Comparison of ENCODE assay signal across 11 cellular contexts in the genomic region with DNA sequence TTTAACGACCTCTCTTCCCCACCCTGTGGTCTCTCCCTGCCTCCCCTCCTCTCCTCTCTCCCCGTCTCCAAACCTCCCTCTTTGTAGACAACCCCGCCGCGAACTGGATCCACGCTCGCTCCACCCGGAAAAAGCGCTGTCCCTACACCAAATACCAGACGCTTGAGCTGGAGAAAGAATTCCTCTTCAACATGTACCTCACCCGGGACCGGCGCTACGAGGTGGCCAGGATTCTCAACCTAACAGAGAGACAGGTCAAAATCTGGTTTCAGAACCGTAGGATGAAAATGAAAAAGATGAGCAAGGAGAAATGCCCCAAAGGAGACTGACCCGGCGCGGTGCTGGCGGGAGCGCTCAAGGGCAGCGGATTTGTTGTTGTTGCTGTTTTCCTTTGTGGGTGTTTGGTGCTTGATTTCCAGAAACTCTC. TPM values are rescaled to one million over a fixed set of nuclear protein-coding genes. Genes with fewer than 3 reads are reported as not detected.
A peak's percentile ranks its signal among the peaks of the same experiment; 100 is the strongest.
DNase-seq lines count a peak whose midpoint lies in the region; ATAC-seq and TF ChIP-seq lines count a peak whose summit lies in the region.
"Had no signal": no experiment of that assay in that cellular context is flagged by ENCODE, and none has a peak within 500 bp of the region (broad histone marks: within the 10 kb centered on the region; RNA-seq: fewer than 3 reads in every experiment).

No MANE protein-coding gene starts in this region.

- peaks cover 15% of the 10 kb centered on the region for H3K4me1 ChIP-seq in CD4-positive, CD25-positive, alpha-beta regulatory T cell (ENCODE audit: control insufficient read depth, insufficient read depth, low read length, poor library complexity, severe bottlenecking)
- H3K4me1 ChIP-seq in HUES6 (ENCODE audit: control insufficient read depth, insufficient read depth, low read length) (peaks cover 9% of the 10 kb centered on the region), esophagus muscularis mucosa (peaks cover 16 to 50% (median 32%) of the 10 kb centered on the region in 4 donors), rectal smooth muscle tissue (ENCODE audit: control insufficient read depth, insufficient read depth, low read length) (no peaks in the 10 kb centered on the region)

- H3K27me3 ChIP-seq in CD4-positive, CD25-positive, alpha-beta regulatory T cell (ENCODE audit: control insufficient read depth, insufficient read depth, low read length), result peaks cover 60% of the 10 kb centered on the region
- H3K27me3 ChIP-seq in HUES6 (ENCODE audit: control insufficient read depth, insufficient read depth, low read length) (peaks cover 100% of the 10 kb centered on the region), esophagus muscularis mucosa (peaks cover 10 to 100% (median 82%) of the 10 kb centered on the region in 4 donors), rectal smooth muscle tissue (ENCODE audit: control insufficient read depth, insufficient read depth, low read length) (peaks cover 15% of the 10 kb centered on the region)

- peaks cover 0 to 13% (median 2%) of the 10 kb centered on the region in 7 donors for H3K9me3 Mint-ChIP-seq in CD4-positive, CD25-positive, alpha-beta regulatory T cell
- H3K9me3 Mint-ChIP-seq in HFFc6, result no peaks in the 10 kb centered on the region
- H3K9me3 Mint-ChIP-seq: dendritic cell treated with granulocyte-macrophage colony-stimulating factor and Interleukin-4, amounts not matched to agents 40 ng/mL and 50 ng/mL, for 4 days had no signal

- TF ChIP-seq POLR2A in esophagus muscularis mucosa (IDR thresholded peaks at IDR 0.05; ENCODE audit: low read depth) (no peak), GM18505 (IDR thresholded peaks at IDR 0.05; ENCODE audit: borderline replicate concordance, extremely low read depth, insufficient read depth, insufficient read length) (no peak)

- H3K9ac ChIP-seq in HUES6 (ENCODE audit: low read length) (peak overlapping the region; percentile 69), rectal smooth muscle tissue (ENCODE audit: low read length) (no peak overlapping the region)

- DNase-seq in CD4-positive, CD25-positive, alpha-beta regulatory T cell, result no peak
- no peak for DNase-seq in esophagus muscularis mucosa (ENCODE audit: extremely low spot score)
- no peak for DNase-seq in NCI-H1436 (lab: John Stamatoyannopoulos, UW)
- DNase-seq in HFFc6, result no peak
- DNase-seq: heart right ventricle, lower lobe of right lung had no signal

- peaks cover 0 to 5% of the 10 kb centered on the region in 2 experiments for H3K9me3 ChIP-seq in CD4-positive, CD25-positive, alpha-beta regulatory T cell (ENCODE audit: control insufficient read depth in 2 of 2, low read length in 2 of 2)
- H3K9me3 ChIP-seq in HUES6 (ENCODE audit: control insufficient read depth, insufficient read depth, low read depth, low read length) (no peaks in the 10 kb centered on the region), esophagus muscularis mucosa (no peaks in the 10 kb centered on the region)
- H3K9me3 ChIP-seq: heart right ventricle, lower lobe of right lung had no signal

- H3K4me3 Mint-ChIP-seq in CD4-positive, CD25-positive, alpha-beta regulatory T cell, result peak overlapping the region; percentile 15 to 61 (median 40)
- no peak overlapping the region; the same call in 1 of the 2 replicates for H3K4me3 Mint-ChIP-seq in HFFc6

- no peak overlapping the region for H3K4me3 ChIP-seq in CD4-positive, CD25-positive, alpha-beta regulatory T cell (ENCODE audit: low read depth, low read length)
- H3K4me3 ChIP-seq in HUES6 (ENCODE audit: low read depth, low read length), result peak overlapping the region; percentile 57; the same call in 1 of the 2 replicates
- H3K4me3 ChIP-seq in esophagus muscularis mucosa, result peak overlapping the region; percentile 48 to 62 (median 50)
- H3K4me3 ChIP-seq in rectal smooth muscle tissue (ENCODE audit: low read length), result peak overlapping the region; percentile 75

- ATAC-seq in CD4-positive, CD25-positive, alpha-beta regulatory T cell (ENCODE audit: low read depth in 2 of 2), result no peak
- no peak for ATAC-seq in GM18505 (IDR thresholded peaks at IDR 0.05; ENCODE audit: unreplicated experiment)
- ATAC-seq: lower lobe of right lung, sciatic nerve had no signal

- intact Hi-C loops in esophagus muscularis mucosa (cut with DNase I), result no loop called here

- peaks cover 80% of the 10 kb centered on the region for H3K27me3 Mint-ChIP-seq in CD4-positive, CD25-positive, alpha-beta regulatory T cell
- peaks cover 15% of the 10 kb centered on the region for H3K27me3 Mint-ChIP-seq in HFFc6 (ENCODE audit: insufficient read depth)

- H3K36me3 ChIP-seq in CD4-positive, CD25-positive, alpha-beta regulatory T cell (ENCODE audit: control insufficient read depth, insufficient read depth, low read length), result no peaks in the 10 kb centered on the region
- H3K36me3 ChIP-seq in HUES6 (ENCODE audit: control insufficient read depth, insufficient read depth, low read length) (no peaks in the 10 kb centered on the region), esophagus muscularis mucosa (no peaks in the 10 kb centered on the region), rectal smooth muscle tissue (ENCODE audit: control insufficient read depth, insufficient read depth, low read length) (no peaks in the 10 kb centered on the region)
- H3K36me3 ChIP-seq: heart right ventricle, lower lobe of right lung had no signal

- no peak for TF ChIP-seq EP300 in esophagus muscularis mucosa (IDR thresholded peaks at IDR 0.05)

- H3K27ac Mint-ChIP-seq in CD4-positive, CD25-positive, alpha-beta regulatory T cell, result no peak overlapping the region
- H3K27ac Mint-ChIP-seq in HFFc6, result no peak overlapping the region
- H3K27ac Mint-ChIP-seq: dendritic cell treated with granulocyte-macrophage colony-stimulating factor and Interleukin-4, amounts not matched to agents 40 ng/mL and 50 ng/mL, for 4 days had no signal

- H3K4me1 Mint-ChIP-seq in CD4-positive, CD25-positive, alpha-beta regulatory T cell, result peaks cover 9 to 26% (median 17%) of the 10 kb centered on the region in 4 donors
- H3K4me1 Mint-ChIP-seq in HFFc6 (ENCODE audit: low read depth), result peaks cover 22% of the 10 kb centered on the region

- WGBS in esophagus muscularis mucosa, result 13% methylated on average over 21 of the region's 21 CpGs

- peaks cover 1% of the 10 kb centered on the region for H3K36me3 Mint-ChIP-seq in CD4-positive, CD25-positive, alpha-beta regulatory T cell
- H3K36me3 Mint-ChIP-seq in HFFc6 (ENCODE audit: low read depth), result peaks cover 12% of the 10 kb centered on the region

- H3K27ac ChIP-seq in CD4-positive, CD25-positive, alpha-beta regulatory T cell (ENCODE audit: insufficient read depth, low read length, poor library complexity, severe bottlenecking), result no peak overlapping the region
- H3K27ac ChIP-seq in HUES6 (ENCODE audit: low read depth, low read length) (no peak overlapping the region; the same call in 1 of the 2 replicates), esophagus muscularis mucosa (replicated peaks in 1 of 4) (no peak overlapping the region), rectal smooth muscle tissue (ENCODE audit: low read depth, low read length) (no peak overlapping the region)
- H3K27ac ChIP-seq: heart right ventricle, lower lobe of right lung had no signal

- no peak for TF ChIP-seq CTCF in esophagus muscularis mucosa (IDR thresholded peaks at IDR 0.05)
- no peak for TF ChIP-seq CTCF in HFFc6 (IDR thresholded peaks at IDR 0.05)

RNA-seq across cellular contexts. Expression of gene HOXD9, which starts 1.3 kb away (rescaled TPM):
- not detected for total RNA-seq in CD4-positive, CD25-positive, alpha-beta regulatory T cell
- not detected for polyA plus RNA-seq in CD4-positive, CD25-positive, alpha-beta regulatory T cell
- 1 to 10 TPM in 1 of 4 donors, under 1 TPM in 3; 0.83 to 2.2 (median 0.99) TPM for total RNA-seq in esophagus muscularis mucosa
- total RNA-seq in HFFc6 (2021; fragmentation: NEBNext Ultra II Directional; extraction: Animal tissue kit (Norgen Biotek cat#: 25700)), result 1 to 10 TPM; 2.1 to 2.7 (median 2.4) TPM

RNA-seq across cellular contexts. Expression of gene HOXD8, which starts 5.6 kb away (rescaled TPM):
- total RNA-seq in CD4-positive, CD25-positive, alpha-beta regulatory T cell, result not detected
- polyA plus RNA-seq in CD4-positive, CD25-positive, alpha-beta regulatory T cell, result not detected
- total RNA-seq in esophagus muscularis mucosa, result 1 to 10 TPM; 3.7 to 4.8 (median 4.3) TPM
- total RNA-seq in HFFc6 (2021; fragmentation: NEBNext Ultra II Directional; extraction: Animal tissue kit (Norgen Biotek cat#: 25700)), result 1 to 10 TPM; 2.3 to 5.1 (median 4.6) TPM

RNA-seq across cellular contexts. Expression of gene HOXD10, which starts 7.3 kb away (rescaled TPM):
- total RNA-seq in CD4-positive, CD25-positive, alpha-beta regulatory T cell, result not detected
- not detected for polyA plus RNA-seq in CD4-positive, CD25-positive, alpha-beta regulatory T cell
- total RNA-seq in esophagus muscularis mucosa, result under 1 TPM in 2 of 4 donors, not detected in 2; 0.42 to 0.50 TPM
- 10 to 100 TPM; 10.9 to 14.5 (median 12.8) TPM for total RNA-seq in HFFc6 (2021; fragmentation: NEBNext Ultra II Directional; extraction: Animal tissue kit (Norgen Biotek cat#: 25700))
- total RNA-seq: heart right ventricle, lower lobe of right lung had no signal
- polyA plus RNA-seq: heart right ventricle had no signal

RNA-seq across cellular contexts. Expression of gene HOXD11, which starts 16.8 kb away (rescaled TPM):
- not detected for total RNA-seq in CD4-positive, CD25-positive, alpha-beta regulatory T cell
- not detected for polyA plus RNA-seq in CD4-positive, CD25-positive, alpha-beta regulatory T cell
- not detected for total RNA-seq in esophagus muscularis mucosa
- total RNA-seq in HFFc6 (2021; fragmentation: NEBNext Ultra II Directional; extraction: Animal tissue kit (Norgen Biotek cat#: 25700)), result 10 to 100 TPM in 1 of 6 experiments, 1 to 10 TPM in 5; 6.0 to 10.2 (median 7.6) TPM
- total RNA-seq: heart right ventricle, lower lobe of right lung had no signal
- polyA plus RNA-seq: heart right ventricle had no signal

RNA-seq across cellular contexts. Expression of gene HOXD12, which starts 24.3 kb away (rescaled TPM):
- not detected for total RNA-seq in CD4-positive, CD25-positive, alpha-beta regulatory T cell
- not detected for polyA plus RNA-seq in CD4-positive, CD25-positive, alpha-beta regulatory T cell
- not detected for total RNA-seq in esophagus muscularis mucosa
- under 1 TPM in 4 of 6 experiments, not detected in 2; 0.19 to 0.36 (median 0.26) TPM for total RNA-seq in HFFc6 (2021; fragmentation: NEBNext Ultra II Directional; extraction: Animal tissue kit (Norgen Biotek cat#: 25700))
- total RNA-seq: heart right ventricle, lower lobe of right lung, sciatic nerve had no signal
- polyA plus RNA-seq: heart right ventricle had no signal

Comparison
In these comparisons a context has a peak if more than half of its experiments do, and no peak if none do; other contexts are left out.
1. RNA of gene HOXD10, which starts 7.3 kb away (total RNA-seq): 10.9 to 14.5 TPM in HFFc6; 0.42 to 0.50 TPM in esophagus muscularis mucosa and not detected in CD4-positive, CD25-positive, alpha-beta regulatory T cell (single experiment); every median in the first group is over 4 times any median in the second.